ENCODE assay signal across 8 cellular contexts in the genomic region with DNA sequence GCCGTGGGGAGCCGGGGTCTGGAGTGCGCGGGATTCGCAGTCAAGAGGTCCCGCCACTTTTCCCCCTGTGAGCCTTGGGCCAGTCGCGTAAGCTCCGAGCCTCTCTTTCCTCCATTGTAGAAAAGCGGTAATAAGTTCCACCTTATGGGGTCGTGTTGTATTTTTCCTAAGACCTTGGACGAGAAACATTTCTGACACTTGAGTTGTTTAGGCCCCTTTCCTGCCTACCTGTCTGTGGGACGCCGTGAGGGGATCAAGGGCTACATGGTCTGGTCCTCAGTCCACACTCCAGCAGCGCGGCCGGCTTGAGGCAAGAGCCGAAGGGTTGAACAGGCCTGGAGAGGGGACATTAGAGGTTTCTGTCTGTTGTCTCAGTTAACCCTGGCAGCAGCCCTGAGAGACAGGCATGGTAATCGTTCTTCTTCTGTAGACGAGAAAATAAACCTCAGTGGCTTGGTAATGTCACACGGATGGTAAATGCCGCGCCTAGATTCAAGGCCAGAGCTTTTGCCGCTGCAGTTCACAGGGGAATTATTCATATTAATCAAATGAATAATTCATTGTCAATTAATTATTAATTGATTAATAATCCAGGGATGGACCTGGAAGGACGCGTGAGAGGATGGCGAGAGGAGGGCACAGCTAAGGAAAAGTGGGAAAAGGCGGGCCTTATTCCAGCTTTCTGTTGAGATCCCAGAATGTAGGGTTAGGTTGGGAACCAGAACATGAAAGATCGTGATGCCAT. TPM values are rescaled to one million over a fixed set of nuclear protein-coding genes. Genes with fewer than 3 reads are reported as not detected.
DNase-seq lines count a peak whose midpoint lies in the region; ATAC-seq and TF ChIP-seq lines count a peak whose summit lies in the region.

No MANE protein-coding gene starts in this region.

- H3K4me1 Mint-ChIP-seq in type B pancreatic cell (ENCODE audit: unreplicated experiment), result peaks cover 14% of the 10 kb centered on the region

- intact Hi-C loops in ascending aorta (cut with DNase I), result loop anchor here (2.0 to 5.0 kb wide), 3 partner anchors 156 to 329 kb away; partner anchors contain the start of genes FTH1 and INCENP
- intact Hi-C loops in right lobe of liver (cut with DNase I), result loop anchor here (10.0 kb wide), 2 partner anchors 152 to 282 kb away; no protein-coding TSS in a partner anchor

- peak; percentile 22 for DNase-seq in NCI-H82 treated with DMSO at 0.1 percent for 48 hours (lab: John Stamatoyannopoulos, UW; ENCODE audit: unreplicated experiment)
- no peak for DNase-seq in NCI-H82 (lab: John Stamatoyannopoulos, UW)
- DNase-seq in HT-29 (ENCODE audit: low spot score), result peak; percentile 65
- no peak for DNase-seq in ascending aorta (ENCODE audit: low spot score in 2 of 2)
- DNase-seq in right lobe of liver, result no peak
- DNase-seq in type B pancreatic cell (ENCODE audit: extremely low spot score, unreplicated experiment), result no peak
- DNase-seq in ureter (ENCODE audit: low spot score), result no peak
- no peak for DNase-seq in kidney glomerular epithelial cell (lab: John Stamatoyannopoulos, UW)

- H3K27me3 Mint-ChIP-seq in type B pancreatic cell, result no peaks in the 10 kb centered on the region

- peak overlapping the region; percentile 98 for H3K4me3 Mint-ChIP-seq in type B pancreatic cell

- no peak for ATAC-seq in right lobe of liver

- H3K9me3 Mint-ChIP-seq in type B pancreatic cell, result no peaks in the 10 kb centered on the region

- H3K36me3 Mint-ChIP-seq in type B pancreatic cell, result peaks cover 4% of the 10 kb centered on the region

- WGBS in right lobe of liver (ENCODE audit: insufficient coverage, low coverage, low lambda C conversion rate, missing lambda C conversion rate), result 3% methylated on average over 23 of the region's 29 CpGs

- H3K4me1 ChIP-seq in ascending aorta, result peaks cover 5 to 19% of the 10 kb centered on the region in 2 donors
- H3K4me1 ChIP-seq in right lobe of liver, result peaks cover 0 to 20% (median 3%) of the 10 kb centered on the region in 4 donors

- H3K27ac Mint-ChIP-seq in type B pancreatic cell, result peak overlapping the region; percentile 98

- H3K36me3 ChIP-seq in ascending aorta (peaks cover 20 to 25% of the 10 kb centered on the region in 2 donors), right lobe of liver (peaks cover 0 to 18% (median 10%) of the 10 kb centered on the region in 4 donors)

- TF ChIP-seq CTCF in ascending aorta (IDR thresholded peaks at IDR 0.05) (no peak), right lobe of liver (IDR thresholded peaks at IDR 0.05) (no peak), type B pancreatic cell (conservative IDR thresholded peaks at IDR 0.05) (no peak)

- peak overlapping the region; percentile 87 to 97 for H3K27ac ChIP-seq in ascending aorta
- peak overlapping the region; percentile 97 to 98 (median 98) for H3K27ac ChIP-seq in right lobe of liver

- no peaks in the 10 kb centered on the region for H3K27me3 ChIP-seq in ascending aorta
- H3K27me3 ChIP-seq in right lobe of liver, result no peaks in the 10 kb centered on the region

- H3K4me3 ChIP-seq in ascending aorta, result peak overlapping the region; percentile 79 to 99
- H3K4me3 ChIP-seq in right lobe of liver, result peak overlapping the region; percentile 67 to 97 (median 76)

- H3K9me3 ChIP-seq in ascending aorta (no peaks in the 10 kb centered on the region), right lobe of liver (no peaks in the 10 kb centered on the region)

- TF ChIP-seq POLR2A in right lobe of liver (IDR thresholded peaks at IDR 0.05), result no peak

RNA-seq across cellular contexts. Expression of gene FEN1, which starts 0.5 kb away (rescaled TPM):
- total RNA-seq in HT-29 (2014; rRNA removed; shearing (Covaris generic)), result 137 and 147 TPM in 2 replicates
- 1.5 TPM for total RNA-seq in ascending aorta
- total RNA-seq in right lobe of liver, result 10 to 100 TPM in 2 of 6 experiments, 1 to 10 TPM in 4; 4.0 to 13.3 (median 5.4) TPM
- total RNA-seq in type B pancreatic cell (ENCODE audit: low replicate concordance), result 27.7 and 44.6 TPM in 2 replicates
- 10.4 TPM for total RNA-seq in ureter

RNA-seq across cellular contexts. Expression of gene TMEM258, which starts 0.9 kb away (rescaled TPM):
- total RNA-seq in HT-29 (2014; rRNA removed; shearing (Covaris generic)), result 113 and 120 TPM in 2 replicates
- 26.4 TPM for total RNA-seq in ascending aorta
- 10 to 100 TPM; 31.6 to 74.5 (median 55.3) TPM for total RNA-seq in right lobe of liver
- total RNA-seq in type B pancreatic cell (ENCODE audit: low replicate concordance), result 158 and 162 TPM in 2 replicates
- total RNA-seq in ureter, result 98.7 TPM

RNA-seq across cellular contexts. Expression of gene FADS1, which starts 23.5 kb away (rescaled TPM):
- total RNA-seq in HT-29 (2014; rRNA removed; shearing (Covaris generic)), result 1.9 and 9.4 TPM in 2 replicates
- total RNA-seq in ascending aorta (47.1 TPM), right lobe of liver (10 to 100 TPM; 18.3 to 87.6 (median 34.8) TPM), type B pancreatic cell (ENCODE audit: low replicate concordance) (34.2 and 90.0 TPM in 2 replicates), ureter (40.7 TPM)

RNA-seq across cellular contexts. Expression of gene FADS2, which starts 34.8 kb away (rescaled TPM):
- total RNA-seq in HT-29 (2014; rRNA removed; shearing (Covaris generic)), result not detected in 2 replicates
- total RNA-seq in ascending aorta (37.6 TPM), right lobe of liver (100 to 1,000 TPM in 4 of 6 experiments, 1 to 10 TPM in 2; 4.2 to 166 (median 110) TPM), type B pancreatic cell (ENCODE audit: low replicate concordance) (127 and 205 TPM in 2 replicates), ureter (118 TPM)

RNA-seq across cellular contexts. Expression of gene MYRF, which starts 40.8 kb away (rescaled TPM):
- 70.1 and 105 TPM in 2 replicates for total RNA-seq in HT-29 (2014; rRNA removed; shearing (Covaris generic))
- total RNA-seq in ascending aorta (not detected), right lobe of liver (10 to 100 TPM in 5 of 6 experiments, 1 to 10 TPM in 1; 7.6 to 16.4 (median 11.6) TPM), type B pancreatic cell (ENCODE audit: low replicate concordance) (29.6 and 62.1 TPM in 2 replicates), ureter (4.7 TPM)

Comparison
In these comparisons a context has a peak if more than half of its experiments do, and no peak if none do; other contexts are left out.
1. DNase-seq: peak in NCI-H82 treated with DMSO at 0.1 percent for 48 hours (single experiment) and HT-29 (single experiment); none in NCI-H82 (single experiment), ascending aorta (0 of 2), right lobe of liver (0 of 3), type B pancreatic cell (single experiment), ureter (single experiment) and kidney glomerular epithelial cell (single experiment).